Comparison of ENCODE assay signal across 15 cellular contexts in genomic region chr7:45446195-45446944, GRCh38.
A peak's percentile ranks its signal among the peaks of the same experiment; 100 is the strongest.
DNase-seq lines count a peak whose midpoint lies in the region; ATAC-seq and TF ChIP-seq lines count a peak whose summit lies in the region.
"Had no signal": no experiment of that assay in that cellular context is flagged by ENCODE, and none has a peak within 500 bp of the region (broad histone marks: within the 10 kb centered on the region; RNA-seq: fewer than 3 reads in every experiment).

No MANE protein-coding gene starts in this region.

- H3K4me1 Mint-ChIP-seq in natural killer cell, result no peaks in the 10 kb centered on the region
- H3K4me1 Mint-ChIP-seq: activated CD4-positive, alpha-beta memory T cell treated with anti-CD3 and anti-CD28 coated beads, Interleukin-2, amount 10 ng/mL, durations not matched to agents 7 days and 5 days; H9; T-cell had no signal

- H3K4me3 Mint-ChIP-seq in natural killer cell, result no peak overlapping the region
- H3K4me3 Mint-ChIP-seq: activated CD4-positive, alpha-beta memory T cell treated with anti-CD3 and anti-CD28 coated beads, Interleukin-2, amount 10 ng/mL, durations not matched to agents 7 days and 5 days; activated naive CD4-positive, alpha-beta T cell treated with anti-CD3 and anti-CD28 coated beads for 36 hours; H9; T-cell had no signal

- DNase-seq in HPDE6-E6E7 (ENCODE audit: extremely low spot score) (peak; percentile 46), fibroblast of villous mesenchyme (ENCODE audit: low read depth) (peak; percentile 17), HuH-7 (ENCODE audit: low spot score) (no peak), natural killer cell (no peak), NCI-H446 treated with DMSO at 0.1 percent for 48 hours (lab: John Stamatoyannopoulos, UW) (no peak), iPS-NIHi11 (ENCODE audit: low spot score) (no peak)
- DNase-seq: activated CD4-positive, alpha-beta memory T cell treated with anti-CD3 and anti-CD28 coated beads, Interleukin-2, amount 10 ng/mL, durations not matched to agents 7 days and 5 days; activated naive CD4-positive, alpha-beta T cell treated with anti-CD3 and anti-CD28 coated beads for 36 hours; H9; NCI-H1417; NCI-H748 treated with DMSO at 0.1 percent for 48 hours; stimulated activated naive CD4-positive, alpha-beta T cell treated with Interleukin-2 at 50 U/mL for 16 hours; T-cell had no signal

- H3K27ac Mint-ChIP-seq in natural killer cell, result no peak overlapping the region
- H3K27ac Mint-ChIP-seq: activated CD4-positive, alpha-beta memory T cell treated with anti-CD3 and anti-CD28 coated beads, Interleukin-2, amount 10 ng/mL, durations not matched to agents 7 days and 5 days; activated naive CD4-positive, alpha-beta T cell treated with anti-CD3 and anti-CD28 coated beads for 36 hours; H9; T-cell had no signal

- no peak for TF ChIP-seq CTCF in fibroblast of villous mesenchyme (IDR thresholded peaks at IDR 0.05; ENCODE audit: insufficient read depth, low read depth, low read length)
- no peak for TF ChIP-seq CTCF in natural killer cell (IDR thresholded peaks at IDR 0.05)

- intact Hi-C loops in natural killer cell (cut with micrococcal nuclease), result no loop called here

- H3K4me3 ChIP-seq in fibroblast of villous mesenchyme (ENCODE audit: low read depth, low read length), result no peak overlapping the region

- no peaks in the 10 kb centered on the region for H3K36me3 Mint-ChIP-seq in natural killer cell
- H3K36me3 Mint-ChIP-seq: T-cell had no signal

- H3K27me3 Mint-ChIP-seq in natural killer cell (ENCODE audit: low read depth in 2 of 2), result peaks cover 15 to 17% of the 10 kb centered on the region in 2 donors

- ATAC-seq in GM18873 (IDR thresholded peaks at IDR 0.05; ENCODE audit: low FRiP score, unreplicated experiment), result peak; percentile 67
- ATAC-seq in GM21825 (IDR thresholded peaks at IDR 0.05; ENCODE audit: unreplicated experiment), result peak; percentile 44
- ATAC-seq in natural killer cell, result no peak
- ATAC-seq: T-cell had no signal

- H3K9me3 Mint-ChIP-seq in natural killer cell, result no peaks in the 10 kb centered on the region
- H3K9me3 Mint-ChIP-seq: activated CD4-positive, alpha-beta memory T cell treated with anti-CD3 and anti-CD28 coated beads, Interleukin-2, amount 10 ng/mL, durations not matched to agents 7 days and 5 days; activated naive CD4-positive, alpha-beta T cell treated with anti-CD3 and anti-CD28 coated beads for 36 hours; H9; T-cell had no signal

Comparison
In these comparisons a context has a peak if more than half of its experiments do, and no peak if none do; other contexts are left out.
1. ATAC-seq: peak in GM18873 (single experiment) and GM21825 (single experiment); none in natural killer cell (0 of 3).
2. DNase-seq: peak in HPDE6-E6E7 (single experiment) and fibroblast of villous mesenchyme (single experiment); none in HuH-7 (single experiment), natural killer cell (single experiment), NCI-H446 treated with DMSO at 0.1 percent for 48 hours (single experiment) and iPS-NIHi11 (single experiment).